Comparison of ENCODE assay signal across 8 cellular contexts in genomic region chr7:131106681-131107342, GRCh38.
A peak's percentile ranks its signal among the peaks of the same experiment; 100 is the strongest.
DNase-seq lines count a peak whose midpoint lies in the region; ATAC-seq, FAIRE-seq and TF ChIP-seq lines count a peak whose summit lies in the region.

No MANE protein-coding gene starts in this region.

- no peak for TF ChIP-seq CTCF in BJ (IDR thresholded peaks at IDR 0.05; ENCODE audit: insufficient read depth, low read depth, low read length)
- peak in 1 of 3 experiments; percentile 23; a peak in 1 of 6 replicates for TF ChIP-seq CTCF in K562 (IDR thresholded peaks at IDR 0.05 in 2 of 3, conservative IDR thresholded peaks at IDR 0.05 in 1 of 3; ENCODE audit: insufficient read depth in 2 of 3, low read depth in 1 of 3, low read length in 3 of 3)

- no TSS peak for BruUV-seq in K562 (replicated peaks; lab: Mats Ljungman, UMichigan)

- H3K4me3 ChIP-seq in BJ (ENCODE audit: low read depth, low read length) (peak overlapping the region; percentile 61), K562 (peak overlapping the region; percentile 61)

- H3K27ac ChIP-seq in K562 (ENCODE audit: extremely low read depth, low read depth, low read length): peak overlapping the region; percentile 84

- peak overlapping the region; percentile 76 to 96 for H3K9ac ChIP-seq in K562 (ENCODE audit: insufficient read depth in 1 of 2, low read depth in 2 of 2, low read length in 2 of 2)

- H3K36me3 ChIP-seq in BJ (ENCODE audit: control insufficient read depth, insufficient read depth, low read length): no peaks in the 10 kb centered on the region
- H3K36me3 ChIP-seq in K562 (ENCODE audit: control insufficient read depth, insufficient read depth, low read length): peaks cover 4% of the 10 kb centered on the region; the same call in 1 of the 3 replicates

- 0 out of 2 replicates have a peak, but pooled peaks cover 4% of the 10 kb centered on the region for H4K20me1 ChIP-seq in K562 (replicated peaks; ENCODE audit: control insufficient read depth, insufficient read depth, low read length)

- in situ Hi-C loops in K562 (cut with MboI): no loop called here

- intact Hi-C loops in K562 (cut with micrococcal nuclease): loop anchor here (1.0 kb wide), 1 partner anchor 35 kb away; no protein-coding TSS in a partner anchor

- CTCF ChIA-PET in BJ (lab: Yijun Ruan, JAX) (interaction anchor here (1.5 to 1.8 kb wide), 2 partner anchors 38 to 196 kb away, joined by 6 read pairs; no protein-coding TSS in a partner anchor), K562 (lab: Yijun Ruan, JAX; ENCODE audit: low intra/inter-chr PET ratio) (interaction anchor here (0.5 to 0.6 kb wide), 2 partner anchors 219 to 406 kb away, joined by 3 to 4 read pairs; no protein-coding TSS in a partner anchor)

- POLR2A ChIA-PET in BJ (lab: Charles Lee): interaction anchor here (0.6 kb wide), 3 partner anchors 251 to 562 kb away, joined by 3 to 5 read pairs (median 4); no protein-coding TSS in a partner anchor
- POLR2A ChIA-PET in K562 (lab: Yijun Ruan, JAX): interaction anchor here (0.6 to 1.6 kb wide), 8 partner anchors 9 to 280 kb away, joined by 3 to 7 read pairs (median 3); no protein-coding TSS in a partner anchor

- no peaks in the 10 kb centered on the region for H3K9me1 ChIP-seq in K562 (ENCODE audit: control insufficient read depth, insufficient read depth, low read length)

- TF ChIP-seq EP300 in K562 (IDR thresholded peaks at IDR 0.05; ENCODE audit: low read length): no peak

- no peak for FAIRE-seq in K562 (lab: Jason Lieb, UNC)

- no peak for TF ChIP-seq RAD21 in K562 (CRISPR knock-in tag; conservative IDR thresholded peaks at IDR 0.05 in 1 of 2, IDR thresholded peaks at IDR 0.05 in 1 of 2)

- ATAC-seq in K562: peak; percentile 50
- ATAC-seq in HG02852 (IDR thresholded peaks at IDR 0.05; ENCODE audit: unreplicated experiment): no peak
- no peak for ATAC-seq in GM18502 (IDR thresholded peaks at IDR 0.05; ENCODE audit: poor library complexity, unreplicated experiment)

- peaks cover 41 to 45% of the 10 kb centered on the region in 2 experiments for H3K4me1 ChIP-seq in K562 (replicated peaks in 1 of 2; ENCODE audit: control insufficient read depth in 2 of 2, insufficient read depth in 2 of 2, low read length in 2 of 2)

- under 1% methylated on average over 30 of the region's 32 CpGs for WGBS in K562 (ENCODE audit: insufficient coverage, low coverage, missing lambda C conversion rate)

- H3K9me3 ChIP-seq in K562 (replicated peaks; ENCODE audit: control insufficient read depth, insufficient read depth, low read depth, low read length): no peaks in the 10 kb centered on the region

- peak overlapping the region; percentile 89 for H3K4me2 ChIP-seq in K562 (ENCODE audit: insufficient read depth, low read length)

- TF ChIP-seq POLR2A in K562 (conservative IDR thresholded peaks at IDR 0.05): no peak

- DNase-seq in BJ (ENCODE audit: low read depth) (no peak), HK-2 (ENCODE audit: unreplicated experiment) (peak; percentile 36), T-helper 9 cell (peak; percentile 51), K562 (ENCODE audit: extremely low read depth in 1 of 4, low spot score in 3 of 4) (peak; percentile 68 to 76 (median 72)), iPS-NIHi7 (ENCODE audit: extremely low spot score) (peak; percentile 28)
- peak; percentile 43 for DNase-seq in stimulated activated CD4-positive, alpha-beta T cell treated with anti-CD3 and anti-CD28 coated beads, Interleukin-12 subunit alpha, Interleukin-12 subunit beta, amount 100 ng/mL, for 4 hours

- peak overlapping the region; percentile 94 for H2AFZ ChIP-seq in K562 (ENCODE audit: low read depth, low read length)

- peaks cover 36% of the 10 kb centered on the region for H3K79me2 ChIP-seq in K562 (ENCODE audit: control insufficient read depth, insufficient read depth, low read length)

- H3K27me3 ChIP-seq in BJ (ENCODE audit: control insufficient read depth, insufficient read depth, low read length) (no peaks in the 10 kb centered on the region), K562 (ENCODE audit: control insufficient read depth in 2 of 2, insufficient read depth in 2 of 2, low read length in 2 of 2) (no peaks in the 10 kb centered on the region)

TF ChIP-seq in K562, 482 proteins besides CTCF, POLR2A, EP300 and RAD21 (continues in another document):
- TF ChIP-seq CHD4 (IDR thresholded peaks at IDR 0.05; ENCODE audit: insufficient read depth, insufficient replicate concordance, low read depth, low read length, poor library complexity, severe bottlenecking) (peak; percentile 21), FOXJ2 (tag; IDR thresholded peaks at IDR 0.05) (0 out of 2 replicates have a peak, but pooled peaks have one; percentile 14), YY1 (IDR thresholded peaks at IDR 0.05; ENCODE audit: borderline replicate concordance in 1 of 3, control insufficient read depth in 1 of 3, extremely low read depth in 1 of 3, insufficient read depth in 3 of 3, insufficient read length in 1 of 3, insufficient replicate concordance in 2 of 3, low read depth in 1 of 3, low read length in 2 of 3) (peak in 2 of 3 experiments; percentile 20 to 22), E2F1 (CRISPR knock-in tag; IDR thresholded peaks at IDR 0.05) (0 out of 2 replicates have a peak, but pooled peaks have one; percentile 11), ZNF740 (CRISPR knock-in tag; IDR thresholded peaks at IDR 0.05) (peak; percentile 54; the same call in 1 of the 2 replicates), ZNF740 (tag; IDR thresholded peaks at IDR 0.05) (peak in 1 of 2 experiments; percentile 83; a peak in 2 of 4 replicates), TAF15 (IDR thresholded peaks at IDR 0.05; ENCODE audit: low read depth, low read length) (no peak), KDM5B (IDR thresholded peaks at IDR 0.05; ENCODE audit: insufficient replicate concordance, low read depth, low read length) (peak; percentile 56), FOXK2 (conservative IDR thresholded peaks at IDR 0.05 in 1 of 2, IDR thresholded peaks at IDR 0.05 in 1 of 2; ENCODE audit: low read depth in 2 of 2) (peak in 1 of 2 experiments; percentile 61; a peak in 1 of 4 replicates), NBN (IDR thresholded peaks at IDR 0.05; ENCODE audit: low read depth) (no peak), XRCC4 (IDR thresholded peaks at IDR 0.05; ENCODE audit: extremely low read depth, insufficient read depth, insufficient read length) (no peak), CREM (IDR thresholded peaks at IDR 0.05; ENCODE audit: low read depth) (peak; percentile 55), RHOXF2B (CRISPR knock-in tag; conservative IDR thresholded peaks at IDR 0.05) (no peak), MYC (IDR thresholded peaks at IDR 0.05; ENCODE audit: low read depth, low read length) (no peak), MYC (CRISPR knock-in tag; IDR thresholded peaks at IDR 0.05; ENCODE audit: borderline replicate concordance, low read depth) (0 out of 2 replicates have a peak, but pooled peaks have one; percentile 2), ZFP36 (IDR thresholded peaks at IDR 0.05; ENCODE audit: low read depth, low read length, partially characterized antibody) (no peak), VEZF1 (CRISPR knock-in tag; IDR thresholded peaks at IDR 0.05) (peak; percentile 89), TFAP4 (CRISPR knock-in tag; IDR thresholded peaks at IDR 0.05; ENCODE audit: borderline replicate concordance) (peak; percentile 10; the same call in 1 of the 2 replicates), SMAD1 (IDR thresholded peaks at IDR 0.05; ENCODE audit: low read depth, low read length, partially characterized antibody) (peak; percentile 2), TEAD1 (CRISPR knock-in tag; IDR thresholded peaks at IDR 0.05) (peak in 1 of 2 experiments; percentile 23; a peak in 1 of 4 replicates), NUFIP1 (IDR thresholded peaks at IDR 0.05; ENCODE audit: partially characterized antibody) (no peak), PHB (CRISPR knock-in tag; IDR thresholded peaks at IDR 0.05) (no peak), GTF2E2 (tag; IDR thresholded peaks at IDR 0.05) (peak; percentile 91), TAF1 (IDR thresholded peaks at IDR 0.05; ENCODE audit: control insufficient read depth, extremely low read depth, insufficient read depth, low read length, severe bottlenecking) (peak; percentile 0)
